In genomic region chr6:56292505-56293181, GRCh38 we compare ENCODE assay signal across 8 cellular contexts. TPM values are rescaled to one million over a fixed set of nuclear protein-coding genes. Genes with fewer than 3 reads are reported as not detected.
DNase-seq lines count a peak whose midpoint lies in the region; ATAC-seq and TF ChIP-seq lines count a peak whose summit lies in the region.

No MANE protein-coding gene starts in this region.

- H3K4me2 ChIP-seq in hepatocyte = no peak overlapping the region

- H4K20me1 ChIP-seq in hepatocyte (ENCODE audit: insufficient read depth, poor library complexity, severe bottlenecking) = no peaks in the 10 kb centered on the region

- no peaks in the 10 kb centered on the region for H3K9me2 ChIP-seq in hepatocyte (replicated peaks; ENCODE audit: insufficient read depth)

- H3K79me2 ChIP-seq in hepatocyte = no peaks in the 10 kb centered on the region

- no peaks in the 10 kb centered on the region for H3K4me1 ChIP-seq in hepatocyte (ENCODE audit: insufficient read depth)

- no peak for ATAC-seq in HG02678 (IDR thresholded peaks at IDR 0.05; ENCODE audit: unreplicated experiment)

- TF ChIP-seq CTCF in BJ (IDR thresholded peaks at IDR 0.05; ENCODE audit: insufficient read depth, low read depth, low read length) (peak; percentile 55), hepatocyte (IDR thresholded peaks at IDR 0.05; ENCODE audit: poor library complexity) (peak; percentile 78)

- POLR2A ChIA-PET in BJ (lab: Charles Lee) = no interaction called here

- H3K9me3 ChIP-seq in hepatocyte (ENCODE audit: low read depth) = no peaks in the 10 kb centered on the region

- no peaks in the 10 kb centered on the region for H3K36me3 ChIP-seq in BJ (ENCODE audit: control insufficient read depth, insufficient read depth, low read length)
- H3K36me3 ChIP-seq in H7 (replicated peaks; ENCODE audit: control insufficient read depth, insufficient read depth, low read length) = no peaks in the 10 kb centered on the region
- no peaks in the 10 kb centered on the region for H3K36me3 ChIP-seq in hepatocyte (replicated peaks; ENCODE audit: insufficient read depth, low read depth)

- H3K27me3 ChIP-seq in BJ (ENCODE audit: control insufficient read depth, insufficient read depth, low read length) = no peaks in the 10 kb centered on the region
- H3K27me3 ChIP-seq in H7 (ENCODE audit: control insufficient read depth, insufficient read depth, low read length) = no peaks in the 10 kb centered on the region
- no peaks in the 10 kb centered on the region for H3K27me3 ChIP-seq in hepatocyte

- DNase-seq in BJ (ENCODE audit: low read depth) = no peak
- DNase-seq in H7 = peak; percentile 24
- peak; percentile 47 for DNase-seq in NCI-H2227 treated with DMSO at 0.1 percent for 48 hours (lab: John Stamatoyannopoulos, UW)
- peak; percentile 74 for DNase-seq in amniotic epithelial cell (ENCODE audit: low read depth)
- peak; percentile 76 for DNase-seq in hepatocyte (ENCODE audit: low spot score)
- peak; percentile 53 for DNase-seq in stromal cell of bone marrow (ENCODE audit: low read depth)
- no peak for DNase-seq in activated naive CD4-positive, alpha-beta T cell treated with Interleukin-2 at 50 U/mL for 16 hours

- H3K4me3 ChIP-seq in BJ (ENCODE audit: low read depth, low read length) (no peak overlapping the region), H7 (ENCODE audit: insufficient read depth, low read depth, low read length) (no peak overlapping the region), hepatocyte (no peak overlapping the region)

- CTCF ChIA-PET in BJ (lab: Yijun Ruan, JAX) = interaction anchor here (0.6 to 4.2 kb wide), 21 partner anchors 14 to 848 kb away, joined by 3 to 70 read pairs (median 3); no protein-coding TSS in a partner anchor

- H3K27ac ChIP-seq in hepatocyte = no peak overlapping the region

- H2AFZ ChIP-seq in hepatocyte = no peak overlapping the region

- WGBS in hepatocyte (ENCODE audit: low lambda C conversion rate, missing lambda C conversion rate) = 65% methylated on average over 1 of the region's 1 CpG

RNA-seq across cellular contexts. Expression of gene COL21A1, which starts 45.3 kb away (rescaled TPM):
- polyA plus RNA-seq in BJ (2011; rRNA removed) = 0.07 and 0.25 TPM in 2 replicates
- not detected in 2 replicates for polyA minus RNA-seq in BJ (2011; rRNA and poly(A)+ RNA removed)
- total RNA-seq in H7 (2014; rRNA removed; shearing (Covaris generic)) = 0.22 and 0.28 TPM in 2 replicates
- 44.7 and 59.2 TPM in 2 replicates for total RNA-seq in hepatocyte
- polyA plus RNA-seq in hepatocyte = 34.5 and 36.2 TPM in 2 replicates

Comparison
In these comparisons a context has a peak if more than half of its experiments do, and no peak if none do; other contexts are left out.
1. DNase-seq: peak in H7 (single experiment), NCI-H2227 treated with DMSO at 0.1 percent for 48 hours (single experiment), amniotic epithelial cell (single experiment), hepatocyte (single experiment) and stromal cell of bone marrow (single experiment); none in BJ (single experiment) and activated naive CD4-positive, alpha-beta T cell treated with Interleukin-2 at 50 U/mL for 16 hours (single experiment).
2. RNA of gene COL21A1, which starts 45.3 kb away (total RNA-seq): 44.7 to 59.2 TPM in hepatocyte; 0.22 to 0.28 TPM in H7; every median in the first group is over 10 times any median in the second.